21 cellular contexts compared by ENCODE assay signal in genomic region chr15:39202641-39203040, GRCh38.
DNase-seq lines count a peak whose midpoint lies in the region; ATAC-seq and TF ChIP-seq lines count a peak whose summit lies in the region.
"Had no signal": no experiment of that assay in that cellular context is flagged by ENCODE, and none has a peak within 500 bp of the region (broad histone marks: within the 10 kb centered on the region; RNA-seq: fewer than 3 reads in every experiment).

No MANE protein-coding gene starts in this region.

- TF ChIP-seq CTCF in fibroblast of villous mesenchyme (IDR thresholded peaks at IDR 0.05; ENCODE audit: insufficient read depth, low read depth, low read length) (no peak), GM20000 (IDR thresholded peaks at IDR 0.05; ENCODE audit: extremely low read depth, missing control alignments) (no peak)

- DNase-seq in DMS53 (lab: John Stamatoyannopoulos, UW): peak; percentile 62
- DNase-seq in DMS53 treated with DMSO at 0.1 percent for 48 hours (lab: John Stamatoyannopoulos, UW; ENCODE audit: unreplicated experiment): no peak
- DNase-seq in adipocyte (ENCODE audit: low read depth): peak; percentile 60
- peak; percentile 60 for DNase-seq in fibroblast of villous mesenchyme (ENCODE audit: low read depth)
- DNase-seq in nucleus accumbens (lab: John Stamatoyannopoulos, UW): no peak
- no peak for DNase-seq in effector memory CD4-positive, alpha-beta T cell
- DNase-seq in GM20000 (ENCODE audit: low spot score): no peak
- DNase-seq: activated CD4-positive, alpha-beta T cell treated with anti-CD3 and anti-CD28 coated beads, Interleukin-2, amount 10 ng/mL, durations not matched to agents 7 days and 5 days; aorta; DMS79 treated with DMSO at 0.1 percent for 48 hours; hypothalamus; MG63; NCI-H2029 treated with DMSO at 0.1 percent for 48 hours; NCI-H345; NCI-H82; stimulated activated CD8-positive, alpha-beta memory T cell treated with anti-CD3 and anti-CD28 coated beads, Interleukin-4, amount 100 ng/mL, for 48 hours; WERI-Rb-1 had no signal

- H3K36me3 ChIP-seq in adipocyte (ENCODE audit: control insufficient read depth, insufficient read depth, low read length, severe bottlenecking): no peaks in the 10 kb centered on the region
- no peaks in the 10 kb centered on the region for H3K36me3 ChIP-seq in effector memory CD4-positive, alpha-beta T cell (ENCODE audit: control insufficient read depth, insufficient read depth, low read length)
- H3K36me3 ChIP-seq: MG63, WERI-Rb-1 had no signal

- H3K9ac ChIP-seq in adipocyte (ENCODE audit: low read length): peak overlapping the region; percentile 52

- H3K4me3 ChIP-seq in adipocyte (ENCODE audit: low read length): no peak overlapping the region
- H3K4me3 ChIP-seq in fibroblast of villous mesenchyme (ENCODE audit: low read depth, low read length): no peak overlapping the region
- no peak overlapping the region for H3K4me3 ChIP-seq in effector memory CD4-positive, alpha-beta T cell (ENCODE audit: insufficient read depth, low read depth, low read length, poor library complexity, severe bottlenecking)
- H3K4me3 ChIP-seq: MG63 had no signal

- H3K9me3 ChIP-seq in adipocyte (ENCODE audit: control insufficient read depth, low read length): peaks cover 4% of the 10 kb centered on the region
- H3K9me3 ChIP-seq in effector memory CD4-positive, alpha-beta T cell (ENCODE audit: control insufficient read depth, low read length): no peaks in the 10 kb centered on the region
- H3K9me3 ChIP-seq: MG63 had no signal

- H3K4me1 ChIP-seq in adipocyte (ENCODE audit: control insufficient read depth, insufficient read depth, low read length): peaks cover 21% of the 10 kb centered on the region
- H3K4me1 ChIP-seq in effector memory CD4-positive, alpha-beta T cell (ENCODE audit: control insufficient read depth, insufficient read depth, low read length, poor library complexity, severe bottlenecking): no peaks in the 10 kb centered on the region

- ATAC-seq in GM21576 (IDR thresholded peaks at IDR 0.05; ENCODE audit: unreplicated experiment): no peak
- ATAC-seq: Right ventricle myocardium inferior, sciatic nerve had no signal

- no peaks in the 10 kb centered on the region for H3K27me3 ChIP-seq in adipocyte (replicated peaks; ENCODE audit: control insufficient read depth, insufficient read depth, low read length)
- no peaks in the 10 kb centered on the region for H3K27me3 ChIP-seq in effector memory CD4-positive, alpha-beta T cell (replicated peaks; ENCODE audit: control insufficient read depth, insufficient read depth, low read length, poor library complexity, severe bottlenecking)
- H3K27me3 ChIP-seq: MG63 had no signal

- no peak overlapping the region for H3K27ac ChIP-seq in effector memory CD4-positive, alpha-beta T cell (ENCODE audit: insufficient read depth, low read length, poor library complexity, severe bottlenecking)
- H3K27ac ChIP-seq: 22Rv1, WERI-Rb-1 had no signal

Comparison
In these comparisons a context has a peak if more than half of its experiments do, and no peak if none do; other contexts are left out.
1. DNase-seq: peak in DMS53 (single experiment), adipocyte (single experiment) and fibroblast of villous mesenchyme (single experiment); none in DMS53 treated with DMSO at 0.1 percent for 48 hours (single experiment), nucleus accumbens (0 of 56), effector memory CD4-positive, alpha-beta T cell (0 of 3) and GM20000 (single experiment).